ENCODE assay signal across 15 cellular contexts in the genomic region with DNA sequence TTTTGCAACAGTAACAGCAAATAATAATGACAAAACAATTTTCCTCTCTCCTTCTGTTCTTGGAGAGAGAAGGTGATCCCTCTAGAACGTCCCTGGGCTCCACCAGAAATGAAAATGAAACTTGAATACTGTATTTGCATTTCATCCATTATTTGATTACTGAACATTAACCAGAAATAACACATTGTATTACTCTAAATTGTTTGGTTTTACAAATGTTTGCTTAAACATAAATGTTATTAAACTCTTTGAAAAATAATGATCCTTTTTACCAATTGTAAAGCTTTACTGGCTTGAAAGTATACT.
DNase-seq lines count a peak whose midpoint lies in the region; ATAC-seq, FAIRE-seq and TF ChIP-seq lines count a peak whose summit lies in the region.
"Had no signal": no experiment of that assay in that cellular context is flagged by ENCODE, and none has a peak within 500 bp of the region (broad histone marks: within the 10 kb centered on the region; RNA-seq: fewer than 3 reads in every experiment).

No MANE protein-coding gene starts in this region.

- no peak overlapping the region for H4K91ac ChIP-seq in IMR-90 (ENCODE audit: insufficient read depth, low read depth, low read length)

- H3K27me3 Mint-ChIP-seq in astrocyte (ENCODE audit: low read depth, unreplicated experiment) (no peaks in the 10 kb centered on the region), immature natural killer cell (ENCODE audit: low read depth in 3 of 3) (peaks cover 2 to 3% (median 2%) of the 10 kb centered on the region in 3 donors)
- H3K27me3 Mint-ChIP-seq: CD4-positive, alpha-beta memory T cell had no signal

- FAIRE-seq in astrocyte (lab: Jason Lieb, UNC), result no peak

- no peak overlapping the region for H4K5ac ChIP-seq in IMR-90 (ENCODE audit: low read depth, low read length)

- H3K36me3 Mint-ChIP-seq in astrocyte (ENCODE audit: low read depth, unreplicated experiment) (no peaks in the 10 kb centered on the region), immature natural killer cell (peaks cover 0 to 6% (median 0%) of the 10 kb centered on the region in 3 donors)

- H3K4me3 Mint-ChIP-seq in astrocyte (ENCODE audit: unreplicated experiment) (no peak overlapping the region), immature natural killer cell (peak overlapping the region in 1 of 5 donors; percentile 8)
- H3K4me3 Mint-ChIP-seq: CD4-positive, alpha-beta memory T cell had no signal

- TF ChIP-seq CTCF in IMR-90 (conservative IDR thresholded peaks at IDR 0.05; ENCODE audit: low read depth, low read length) (no peak), astrocyte (IDR thresholded peaks at IDR 0.05; ENCODE audit: insufficient read depth, low read depth, low read length) (no peak), fibroblast of the aortic adventitia (IDR thresholded peaks at IDR 0.05; ENCODE audit: insufficient read depth, low read length) (no peak), thoracic aorta (IDR thresholded peaks at IDR 0.05) (no peak), sigmoid colon (IDR thresholded peaks at IDR 0.05) (no peak)

- peaks cover 10% of the 10 kb centered on the region for H3K4me1 Mint-ChIP-seq in astrocyte (ENCODE audit: low read depth, unreplicated experiment)
- H3K4me1 Mint-ChIP-seq in immature natural killer cell, result no peaks in the 10 kb centered on the region
- H3K4me1 Mint-ChIP-seq: CD4-positive, alpha-beta memory T cell had no signal

- H2BK120ac ChIP-seq in IMR-90 (ENCODE audit: low read depth, low read length), result no peak overlapping the region

- H3K9me3 ChIP-seq in IMR-90 (ENCODE audit: control insufficient read depth, insufficient read depth, low read length) (no peaks in the 10 kb centered on the region), astrocyte (ENCODE audit: insufficient read depth, low read depth, low read length) (no peaks in the 10 kb centered on the region), thoracic aorta (no peaks in the 10 kb centered on the region), sigmoid colon (no peaks in the 10 kb centered on the region)
- H3K9me3 ChIP-seq: BE2C, SJCRH30 had no signal

- no peak overlapping the region for H2BK5ac ChIP-seq in IMR-90 (ENCODE audit: low read depth, low read length, poor library complexity, severe bottlenecking)

- no peak overlapping the region for H3K56ac ChIP-seq in IMR-90 (ENCODE audit: extremely low read depth, insufficient read depth, low read length)

- CTCF ChIA-PET in IMR-90 (lab: Yijun Ruan, JAX), result interaction anchor here (0.6 kb wide), 1 partner anchor 1112 kb away, joined by 3 read pairs; no protein-coding TSS in a partner anchor

- H4K20me1 ChIP-seq in IMR-90 (ENCODE audit: insufficient read depth, low read length), result no peaks in the 10 kb centered on the region
- H4K20me1 ChIP-seq in astrocyte (ENCODE audit: insufficient read depth, low read length), result no peaks in the 10 kb centered on the region

- H3K27ac ChIP-seq in IMR-90 (ENCODE audit: insufficient read depth, low read length) (no peak overlapping the region), astrocyte (ENCODE audit: low read depth, low read length) (no peak overlapping the region), thoracic aorta (no peak overlapping the region), sigmoid colon (no peak overlapping the region)
- H3K27ac ChIP-seq: SJCRH30 had no signal

- H3K4me3 ChIP-seq in IMR-90 (ENCODE audit: insufficient read depth, low read depth, low read length) (no peak overlapping the region), astrocyte (ENCODE audit: insufficient read depth, low read depth, low read length) (no peak overlapping the region), fibroblast of the aortic adventitia (ENCODE audit: low read depth, low read length) (peak overlapping the region; percentile 18), thoracic aorta (peak overlapping the region; percentile 46), sigmoid colon (no peak overlapping the region)
- H3K4me3 ChIP-seq: SJCRH30 had no signal

- no peak for TF ChIP-seq EP300 in sigmoid colon (IDR thresholded peaks at IDR 0.05)

- no peak for TF ChIP-seq POLR2A in IMR-90 (IDR thresholded peaks at IDR 0.05; ENCODE audit: low read depth, low read length)
- TF ChIP-seq POLR2A in sigmoid colon (IDR thresholded peaks at IDR 0.05), result no peak

- H2BK15ac ChIP-seq in IMR-90 (ENCODE audit: low read depth, low read length), result no peak overlapping the region

- DNase-seq in IMR-90, result no peak
- DNase-seq in astrocyte (ENCODE audit: low read depth), result no peak
- DNase-seq in fibroblast of the aortic adventitia (ENCODE audit: low read depth), result no peak
- no peak for DNase-seq in thoracic aorta (ENCODE audit: low spot score)
- no peak for DNase-seq in NK-92 treated with Interleukin-12 subunit alpha and Interleukin-12 subunit beta, amount 100 ng/mL, for 24 hours (lab: John Stamatoyannopoulos, UW)
- no peak for DNase-seq in immature natural killer cell
- no peak for DNase-seq in sigmoid colon
- DNase-seq: BE2C; Calu3; CD4-positive, alpha-beta memory T cell; DMS53; Kasumi-1; NCI-H187; PC-3; SJCRH30 had no signal

- H3K23ac ChIP-seq in IMR-90 (ENCODE audit: low read depth, low read length), result no peak overlapping the region

- no TSS peak for BruUV-seq in IMR-90 (replicated peaks; lab: Mats Ljungman, UMichigan)

- H3K79me1 ChIP-seq in IMR-90 (ENCODE audit: low read depth in 1 of 2, low read length in 2 of 2), result no peaks in the 10 kb centered on the region

- H4K8ac ChIP-seq in IMR-90 (ENCODE audit: low read depth in 2 of 2, low read length in 2 of 2), result no peak overlapping the region

- H3K4me2 ChIP-seq in IMR-90 (ENCODE audit: low read depth, low read length), result peak overlapping the region; percentile 50; the same call in 1 of the 2 replicates
- H3K4me2 ChIP-seq in astrocyte (ENCODE audit: low read length), result peak overlapping the region; percentile 20

- no CpG with 5 or more reads among the region's 1 CpG for WGBS in IMR-90 (ENCODE audit: extremely low coverage in 2 of 2, insufficient read length in 1 of 2), 2 experiments
- 26 to 40% methylated on average over 1 of the region's 1 CpG for WGBS in sigmoid colon, 2 donors

- no peak overlapping the region for H3K14ac ChIP-seq in IMR-90 (replicated peaks; ENCODE audit: low read depth, low read length)

- POLR2A ChIA-PET in IMR-90 (lab: Charles Lee; ENCODE audit: unreplicated experiment), result no interaction called here

- H2AFZ ChIP-seq in IMR-90 (replicated peaks; ENCODE audit: low read length, poor library complexity), result no peak overlapping the region
- no peak overlapping the region for H2AFZ ChIP-seq in astrocyte (ENCODE audit: low read depth, low read length)

- in situ Hi-C loops in IMR-90 (cut with MboI; ENCODE audit: low sequenced_read_pairs), result no loop called here

- H3K9me1 ChIP-seq in IMR-90 (ENCODE audit: insufficient read depth, low read length), result no peaks in the 10 kb centered on the region

- intact Hi-C loops in IMR-90 (cut with micrococcal nuclease), result no loop called here
- intact Hi-C loops in sigmoid colon (cut with DNase I), result no loop called here

- H3K27ac Mint-ChIP-seq in astrocyte (ENCODE audit: unreplicated experiment), result no peak overlapping the region
- no peak overlapping the region for H3K27ac Mint-ChIP-seq in immature natural killer cell
- H3K27ac Mint-ChIP-seq: CD4-positive, alpha-beta memory T cell had no signal

- H3K27me3 ChIP-seq in IMR-90 (ENCODE audit: control insufficient read depth, insufficient read depth, low read length), result no peaks in the 10 kb centered on the region
- no peaks in the 10 kb centered on the region for H3K27me3 ChIP-seq in astrocyte (ENCODE audit: insufficient read depth, low read length)
- no peaks in the 10 kb centered on the region for H3K27me3 ChIP-seq in thoracic aorta (replicated peaks; ENCODE audit: insufficient read depth)
- no peaks in the 10 kb centered on the region for H3K27me3 ChIP-seq in sigmoid colon
- H3K27me3 ChIP-seq: BE2C, SJCRH30 had no signal

- TF ChIP-seq RAD21 in IMR-90 (IDR thresholded peaks at IDR 0.05; ENCODE audit: low read length), result no peak

- no peak for ATAC-seq in IMR-90 (ENCODE audit: low read depth)
- ATAC-seq in thoracic aorta (ENCODE audit: insufficient number of reproducible peaks, low FRiP score, low read depth), result no peak
- ATAC-seq: PC-3 had no signal

- no peaks in the 10 kb centered on the region for H3K36me3 ChIP-seq in IMR-90 (ENCODE audit: control insufficient read depth, insufficient read depth, low read length)
- H3K36me3 ChIP-seq in astrocyte (ENCODE audit: insufficient read depth, low read length), result no peaks in the 10 kb centered on the region
- H3K36me3 ChIP-seq in thoracic aorta, result no peaks in the 10 kb centered on the region
- peaks cover 0 to 6% (median 0%) of the 10 kb centered on the region in 4 donors for H3K36me3 ChIP-seq in sigmoid colon
- H3K36me3 ChIP-seq: BE2C, SJCRH30 had no signal

- H3K18ac ChIP-seq in IMR-90 (ENCODE audit: low read depth, low read length), result no peak overlapping the region

- H2BK20ac ChIP-seq in IMR-90 (ENCODE audit: low read depth, low read length), result no peak overlapping the region

- H3K79me2 ChIP-seq in astrocyte (ENCODE audit: insufficient read depth, low read length), result no peaks in the 10 kb centered on the region

- dilution Hi-C loops in IMR-90 (cut with HindIII; ENCODE audit: low sequenced_read_pairs, unreplicated experiment), result no loop called here

- no peak overlapping the region for H2AK9ac ChIP-seq in IMR-90 (replicated peaks; ENCODE audit: low read depth, low read length, poor library complexity)

- H3K4ac ChIP-seq in IMR-90 (ENCODE audit: low read depth, low read length), result no peak overlapping the region

- H2AK5ac ChIP-seq in IMR-90 (ENCODE audit: low read depth, low read length), result no peak overlapping the region

- no peaks in the 10 kb centered on the region for H3K4me1 ChIP-seq in IMR-90 (ENCODE audit: control insufficient read depth, insufficient read depth, low read length)
- H3K4me1 ChIP-seq in astrocyte (ENCODE audit: insufficient read depth, low read length), result no peaks in the 10 kb centered on the region
- H3K4me1 ChIP-seq in thoracic aorta (ENCODE audit: control insufficient read depth in 1 of 2, low read depth in 2 of 2), result peaks cover 0 to 19% of the 10 kb centered on the region in 2 donors
- no peaks in the 10 kb centered on the region for H3K4me1 ChIP-seq in sigmoid colon
- H3K4me1 ChIP-seq: BE2C, SJCRH30 had no signal

- no peaks in the 10 kb centered on the region for H3K9me3 Mint-ChIP-seq in astrocyte (ENCODE audit: unreplicated experiment)
- peaks cover 0 to 2% (median 0%) of the 10 kb centered on the region in 6 donors for H3K9me3 Mint-ChIP-seq in immature natural killer cell
- H3K9me3 Mint-ChIP-seq: CD4-positive, alpha-beta memory T cell had no signal

- H3K9ac ChIP-seq in IMR-90 (ENCODE audit: low read depth, low read length) (no peak overlapping the region), astrocyte (ENCODE audit: low read length) (no peak overlapping the region)

TF ChIP-seq in IMR-90, 13 proteins besides CTCF, POLR2A, EP300 and RAD21:
- TF ChIP-seq RCOR1 (IDR thresholded peaks at IDR 0.05; ENCODE audit: insufficient replicate concordance, low read length) (no peak), BHLHE40 (IDR thresholded peaks at IDR 0.05; ENCODE audit: low read depth, low read length) (no peak)

Comparison
In these comparisons a context has a peak if more than half of its experiments do, and no peak if none do; other contexts are left out.
1. H3K4me3 ChIP-seq: peak in fibroblast of the aortic adventitia (single experiment) and thoracic aorta (single experiment); none in IMR-90 (single experiment), astrocyte (single experiment) and sigmoid colon (0 of 4).